37 cellular contexts compared by ENCODE assay signal in the genomic region with DNA sequence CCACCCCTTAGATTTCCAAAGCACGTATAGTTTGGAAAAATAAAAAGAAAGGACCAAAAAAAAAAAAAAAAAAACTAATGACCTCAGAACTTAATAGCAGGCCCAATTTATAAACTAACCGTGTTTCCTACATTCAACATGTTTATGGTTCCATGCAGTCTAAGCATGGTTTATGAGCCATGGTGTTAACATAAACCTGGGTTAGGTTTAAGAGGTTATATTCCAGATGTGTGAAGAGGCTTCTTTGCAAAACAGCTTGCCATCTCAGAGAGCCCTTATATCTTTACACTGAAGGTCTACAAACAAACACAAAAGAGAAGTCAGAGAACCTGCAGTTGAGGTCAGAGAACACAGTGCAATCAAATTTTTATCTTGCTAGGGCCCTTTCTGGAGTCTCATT. TPM values are rescaled to one million over a fixed set of nuclear protein-coding genes. Genes with fewer than 3 reads are reported as not detected.
"Had no signal": no experiment of that assay in that cellular context is flagged by ENCODE, and none has a peak within 500 bp of the region (broad histone marks: within the 10 kb centered on the region; RNA-seq: fewer than 3 reads in every experiment).

No MANE protein-coding gene starts in this region.

- H3K27ac ChIP-seq: KMS-11 had no signal

- H3K9me3 ChIP-seq: MG63 had no signal

- H3K36me3 ChIP-seq: MG63 had no signal

- H3K4me3 ChIP-seq: MG63 had no signal

- H3K27me3 ChIP-seq: MG63 had no signal

- DNase-seq: Karpas-422, Kasumi-1, KBM-7, KG1, MG63, MM.1S, MV-4-11, NCI-H1048, NCI-H1092, NCI-H1092 treated with DMSO at 0.1 percent for 48 hours, NCI-H1105, NCI-H1105 treated with DMSO at 0.1 percent for 48 hours, NCI-H1417, NCI-H1417 treated with DMSO at 0.1 percent for 48 hours, NCI-H1436, NCI-H1436 treated with DMSO at 0.1 percent for 48 hours, NCI-H146, NCI-H1694, NCI-H1694 treated with DMSO at 0.1 percent for 48 hours, NCI-H187, NCI-H187 treated with DMSO at 0.1 percent for 48 hours, NCI-H1930, NCI-H2029, NCI-H2029 treated with DMSO at 0.1 percent for 48 hours, NCI-H2081, NCI-H2081 treated with DMSO at 0.1 percent for 48 hours, NCI-H2107, NCI-H2171, NCI-H2171 treated with DMSO at 0.1 percent for 48 hours, NCI-H2227 treated with DMSO at 0.1 percent for 48 hours, NCI-H226, NCI-H345, NCI-H446, NCI-H446 treated with DMSO at 0.1 percent for 48 hours had no signal

- H3K4me2 ChIP-seq: KMS-11 had no signal

RNA-seq across cellular contexts. Expression of gene PLAC9, which starts 38.3 kb away (rescaled TPM):
- total RNA-seq: LHCN-M2, M059J had no signal
